Comparison of ENCODE assay signal across 2 cellular contexts in genomic region chr22:39496131-39496838, GRCh38.
TF ChIP-seq lines count a peak whose summit lies in the region.

No MANE protein-coding gene starts in this region.

TF ChIP-seq in A549, 52 proteins besides CTCF, POLR2A, EP300 and RAD21:
- TF ChIP-seq KDM1A (IDR thresholded peaks at IDR 0.05; ENCODE audit: low read depth) (no peak), CHD2 (IDR thresholded peaks at IDR 0.05; ENCODE audit: low read length, partially characterized antibody) (no peak), EHF (CRISPR knock-in tag; IDR thresholded peaks at IDR 0.05) (no peak), RARB (CRISPR knock-in tag; IDR thresholded peaks at IDR 0.05) (no peak), CBX8 (IDR thresholded peaks at IDR 0.05) (no peak), E2F6 (IDR thresholded peaks at IDR 0.05; ENCODE audit: borderline replicate concordance, low read depth) (no peak), TFCP2L1 (CRISPR knock-in tag; IDR thresholded peaks at IDR 0.05) (no peak), NPAS2 (CRISPR knock-in tag; IDR thresholded peaks at IDR 0.05; ENCODE audit: borderline replicate concordance) (no peak), CBX2 (IDR thresholded peaks at IDR 0.05; ENCODE audit: borderline replicate concordance, low read depth) (no peak), ZNF302 (CRISPR knock-in tag; IDR thresholded peaks at IDR 0.05) (no peak)

TF ChIP-seq in H1, 55 proteins besides CTCF, POLR2A, EP300 and RAD21:
- 0 out of 2 replicates have a peak, but pooled peaks have one; percentile 11 for TF ChIP-seq BACH1 (IDR thresholded peaks at IDR 0.05; ENCODE audit: low read length)
- TF ChIP-seq TEAD4 (IDR thresholded peaks at IDR 0.05; ENCODE audit: low read depth, low read length), result no peak
- TF ChIP-seq HDAC2 (IDR thresholded peaks at IDR 0.05; ENCODE audit: borderline replicate concordance in 1 of 2, low read depth in 2 of 2, low read length in 2 of 2), result peak in 1 of 2 experiments; percentile 87; a peak in 1 of 4 replicates
- TF ChIP-seq NANOG (IDR thresholded peaks at IDR 0.05; ENCODE audit: insufficient read depth, low read depth, low read length, poor library complexity, severe bottlenecking), result no peak
- TF ChIP-seq GABPA (IDR thresholded peaks at IDR 0.05; ENCODE audit: borderline replicate concordance, insufficient read depth, low read length), result 0 out of 2 replicates have a peak, but pooled peaks have one; percentile 40
- no peak for TF ChIP-seq KDM4A (IDR thresholded peaks at IDR 0.05; ENCODE audit: low read depth, low read length, severe bottlenecking)
- no peak for TF ChIP-seq ATF2 (IDR thresholded peaks at IDR 0.05; ENCODE audit: low read length)
